ENCODE assay signal across 1 cellular context in genomic region chr1:19209990-19210771, GRCh38.
TF ChIP-seq lines count a peak whose summit lies in the region.

UBR4 (minus strand) TSS chr1:19210266; CDS start chr1:19210248, 18 bp downstream.

TF ChIP-seq in K562, 482 proteins besides CTCF, POLR2A, EP300 and RAD21 (continued from another document and continues in another):
- peak; percentile 62 for TF ChIP-seq ETS1 (conservative IDR thresholded peaks at IDR 0.05; ENCODE audit: control insufficient read depth, low read depth, low read length)
- TF ChIP-seq ZNF75A (CRISPR knock-in tag; IDR thresholded peaks at IDR 0.05): no peak
- TF ChIP-seq ZNF76 (CRISPR knock-in tag; IDR thresholded peaks at IDR 0.05; ENCODE audit: borderline replicate concordance): peak; percentile 30; the same call in 1 of the 2 replicates
- no peak for TF ChIP-seq XRCC4 (IDR thresholded peaks at IDR 0.05; ENCODE audit: extremely low read depth, insufficient read depth, insufficient read length)
- no peak for TF ChIP-seq CREB3 (tag; conservative IDR thresholded peaks at IDR 0.05; ENCODE audit: low read depth)
- peak; percentile 77 for TF ChIP-seq ZBTB7A (IDR thresholded peaks at IDR 0.05; ENCODE audit: borderline replicate concordance, control insufficient read depth, low read depth, low read length)
- TF ChIP-seq ZKSCAN8 (CRISPR knock-in tag; IDR thresholded peaks at IDR 0.05): 0 out of 2 replicates have a peak, but pooled peaks have one; percentile 70
- TF ChIP-seq DEAF1 (CRISPR knock-in tag; IDR thresholded peaks at IDR 0.05): no peak
- 0 out of 2 replicates have a peak, but pooled peaks have one; percentile 51 for TF ChIP-seq HIVEP1 (CRISPR knock-in tag; IDR thresholded peaks at IDR 0.05)
- no peak for TF ChIP-seq XRCC3 (IDR thresholded peaks at IDR 0.05)
- TF ChIP-seq DNMT1 (IDR thresholded peaks at IDR 0.05): no peak
- peak; percentile 17; the same call in 1 of the 2 replicates for TF ChIP-seq BMI1 (IDR thresholded peaks at IDR 0.05; ENCODE audit: low read length)
- no peak for TF ChIP-seq BRF1 (IDR thresholded peaks at IDR 0.05; ENCODE audit: borderline replicate concordance, extremely low read depth, insufficient read length)
- TF ChIP-seq HNRNPK (IDR thresholded peaks at IDR 0.05; ENCODE audit: low read depth, low read length, poor library complexity, severe bottlenecking): peak; percentile 20
- TF ChIP-seq ZBTB40 (IDR thresholded peaks at IDR 0.05): peak; percentile 94
- 0 out of 2 replicates have a peak, but pooled peaks have one; percentile 34 for TF ChIP-seq ZBTB40 (CRISPR knock-in tag; IDR thresholded peaks at IDR 0.05)
- no peak for TF ChIP-seq MLX (CRISPR knock-in tag; conservative IDR thresholded peaks at IDR 0.05)
- TF ChIP-seq HMG20B (CRISPR knock-in tag; IDR thresholded peaks at IDR 0.05): no peak
- TF ChIP-seq SIN3A (IDR thresholded peaks at IDR 0.05; ENCODE audit: borderline replicate concordance in 2 of 2, control insufficient read depth in 1 of 2, low read depth in 2 of 2, low read length in 2 of 2): peak in 1 of 2 experiments; percentile 54; a peak in 1 of 4 replicates
- TF ChIP-seq NFE2L1 (tag; IDR thresholded peaks at IDR 0.05; ENCODE audit: borderline replicate concordance, low read depth): no peak
- peak in 1 of 2 experiments; percentile 70; a peak in 2 of 4 replicates for TF ChIP-seq SRF (CRISPR knock-in tag; IDR thresholded peaks at IDR 0.05)
- TF ChIP-seq NUFIP1 (IDR thresholded peaks at IDR 0.05; ENCODE audit: partially characterized antibody): no peak
- TF ChIP-seq ZBTB43 (CRISPR knock-in tag; IDR thresholded peaks at IDR 0.05): peak; percentile 69; the same call in 1 of the 2 replicates
- TF ChIP-seq NR3C1 (CRISPR knock-in tag; IDR thresholded peaks at IDR 0.05): peak; percentile 32; the same call in 1 of the 2 replicates
- peak; percentile 88 for TF ChIP-seq DACH1 (IDR thresholded peaks at IDR 0.05; ENCODE audit: partially characterized antibody)
- TF ChIP-seq ZBTB17 (CRISPR knock-in tag; IDR thresholded peaks at IDR 0.05): peak; percentile 33; the same call in 1 of the 2 replicates
- TF ChIP-seq ZNF217 (CRISPR knock-in tag; IDR thresholded peaks at IDR 0.05): 0 out of 2 replicates have a peak, but pooled peaks have one; percentile 14
- no peak for TF ChIP-seq HDGF (IDR thresholded peaks at IDR 0.05)
- peak in 2 of 3 experiments; percentile 70 to 93; a peak in 2 of 6 replicates for TF ChIP-seq ZBTB11 (CRISPR knock-in tag; IDR thresholded peaks at IDR 0.05)
- no peak for TF ChIP-seq PCBP2 (IDR thresholded peaks at IDR 0.05; ENCODE audit: low read depth, low read length, poor library complexity, severe bottlenecking)
- TF ChIP-seq CXXC5 (CRISPR knock-in tag; IDR thresholded peaks at IDR 0.05): peak; percentile 95
- TF ChIP-seq HEY1 (CRISPR knock-in tag; IDR thresholded peaks at IDR 0.05; ENCODE audit: borderline replicate concordance): no peak
- peak; percentile 74 for TF ChIP-seq ZKSCAN1 (IDR thresholded peaks at IDR 0.05; ENCODE audit: low read depth, low read length)
- 0 out of 2 replicates have a peak, but pooled peaks have one; percentile 45 for TF ChIP-seq BRD4 (IDR thresholded peaks at IDR 0.05)
- TF ChIP-seq CHCHD3 (CRISPR knock-in tag; IDR thresholded peaks at IDR 0.05): 0 out of 2 replicates have a peak, but pooled peaks have one; percentile 5
